ENCODE assay signal across 11 cellular contexts in genomic region chr10:61963669-61964058, GRCh38.
A peak's percentile ranks its signal among the peaks of the same experiment; 100 is the strongest.
DNase-seq lines count a peak whose midpoint lies in the region; ATAC-seq, FAIRE-seq and TF ChIP-seq lines count a peak whose summit lies in the region.
"Had no signal": no experiment of that assay in that cellular context is flagged by ENCODE, and none has a peak within 500 bp of the region (broad histone marks: within the 10 kb centered on the region; RNA-seq: fewer than 3 reads in every experiment).

No MANE protein-coding gene starts in this region.

- no peak for ATAC-seq in HG02938 (IDR thresholded peaks at IDR 0.05; ENCODE audit: unreplicated experiment)
- ATAC-seq: esophagus mucosa had no signal

- POLR2A ChIA-PET in activated CD4-positive, alpha-beta memory T cell treated with anti-CD3 and anti-CD28 coated beads for 36 hours (lab: Charles Lee) = interaction anchor here (0.6 to 2.8 kb wide), 8 partner anchors 21 to 223 kb away, joined by 3 to 22 read pairs (median 4); no protein-coding TSS in a partner anchor

- no peak for TF ChIP-seq EP300 in stomach (IDR thresholded peaks at IDR 0.05)

- H3K9me3 Mint-ChIP-seq in activated naive CD4-positive, alpha-beta T cell treated with anti-CD3 and anti-CD28 coated beads, Interleukin-2, amount 10 ng/mL, durations not matched to agents 7 days and 5 days = no peaks in the 10 kb centered on the region
- H3K9me3 Mint-ChIP-seq in activated CD4-positive, alpha-beta memory T cell treated with anti-CD3 and anti-CD28 coated beads for 36 hours = no peaks in the 10 kb centered on the region

- H3K4me1 ChIP-seq in kidney (ENCODE audit: control insufficient read depth in 1 of 2, insufficient read depth in 1 of 2, low read depth in 1 of 2, low read length in 2 of 2) (peaks cover 13 to 16% of the 10 kb centered on the region in 2 donors), stomach (peaks cover 9 to 45% (median 25%) of the 10 kb centered on the region in 4 donors)

- H3K27me3 Mint-ChIP-seq in activated naive CD4-positive, alpha-beta T cell treated with anti-CD3 and anti-CD28 coated beads, Interleukin-2, amount 10 ng/mL, durations not matched to agents 7 days and 5 days = no peaks in the 10 kb centered on the region
- no peaks in the 10 kb centered on the region for H3K27me3 Mint-ChIP-seq in activated CD4-positive, alpha-beta memory T cell treated with anti-CD3 and anti-CD28 coated beads for 36 hours

- no peak for TF ChIP-seq POLR2A in stomach (IDR thresholded peaks at IDR 0.05)

- peak overlapping the region; percentile 40 for H3K27ac Mint-ChIP-seq in activated naive CD4-positive, alpha-beta T cell treated with anti-CD3 and anti-CD28 coated beads, Interleukin-2, amount 10 ng/mL, durations not matched to agents 7 days and 5 days
- peak overlapping the region; percentile 76 for H3K27ac Mint-ChIP-seq in activated CD4-positive, alpha-beta memory T cell treated with anti-CD3 and anti-CD28 coated beads for 36 hours

- TF ChIP-seq CTCF in kidney (IDR thresholded peaks at IDR 0.05; ENCODE audit: borderline replicate concordance, extremely low read depth, insufficient read depth) = no peak
- no peak for TF ChIP-seq CTCF in stomach (IDR thresholded peaks at IDR 0.05)
- no peak for TF ChIP-seq CTCF in brain microvascular endothelial cell (IDR thresholded peaks at IDR 0.05; ENCODE audit: low read depth, low read length, missing control alignments)

- H3K27ac ChIP-seq in kidney (ENCODE audit: low read depth in 2 of 2, low read length in 2 of 2) (peak overlapping the region; percentile 37 to 70), stomach (peak overlapping the region in 3 of 5 donors; percentile 7 to 27 (median 20)), brain microvascular endothelial cell (no peak overlapping the region)

- peaks cover 80% of the 10 kb centered on the region for H3K36me3 Mint-ChIP-seq in activated naive CD4-positive, alpha-beta T cell treated with anti-CD3 and anti-CD28 coated beads, Interleukin-2, amount 10 ng/mL, durations not matched to agents 7 days and 5 days
- H3K36me3 Mint-ChIP-seq in activated CD4-positive, alpha-beta memory T cell treated with anti-CD3 and anti-CD28 coated beads for 36 hours = peaks cover 69% of the 10 kb centered on the region

- FAIRE-seq in kidney (lab: Jason Lieb, UNC) = no peak

- H3K4me1 Mint-ChIP-seq in activated naive CD4-positive, alpha-beta T cell treated with anti-CD3 and anti-CD28 coated beads, Interleukin-2, amount 10 ng/mL, durations not matched to agents 7 days and 5 days = peaks cover 78% of the 10 kb centered on the region
- peaks cover 90% of the 10 kb centered on the region for H3K4me1 Mint-ChIP-seq in activated CD4-positive, alpha-beta memory T cell treated with anti-CD3 and anti-CD28 coated beads for 36 hours (ENCODE audit: low read depth)

- CTCF ChIA-PET in activated naive CD4-positive, alpha-beta T cell treated with anti-CD3 and anti-CD28 coated beads, Interleukin-2, amount 10 ng/mL, durations not matched to agents 7 days and 5 days (lab: Charles Lee) = interaction anchor here (1.1 kb wide), 1 partner anchor 10 kb away, joined by 4 read pairs; no protein-coding TSS in a partner anchor
- CTCF ChIA-PET in activated CD4-positive, alpha-beta memory T cell treated with anti-CD3 and anti-CD28 coated beads for 36 hours (lab: Charles Lee) = interaction anchor here (1.2 kb wide), 1 partner anchor 60 kb away, joined by 4 read pairs; no protein-coding TSS in a partner anchor

- no peak overlapping the region for H3K4me3 Mint-ChIP-seq in activated naive CD4-positive, alpha-beta T cell treated with anti-CD3 and anti-CD28 coated beads, Interleukin-2, amount 10 ng/mL, durations not matched to agents 7 days and 5 days
- H3K4me3 Mint-ChIP-seq in activated CD4-positive, alpha-beta memory T cell treated with anti-CD3 and anti-CD28 coated beads for 36 hours = peak overlapping the region; percentile 17

- DNase-seq in activated naive CD4-positive, alpha-beta T cell treated with anti-CD3 and anti-CD28 coated beads, Interleukin-2, amount 10 ng/mL, durations not matched to agents 7 days and 5 days = no peak
- no peak for DNase-seq in activated naive CD4-positive, alpha-beta T cell (lab: John Stamatoyannopoulos, UW)
- no peak for DNase-seq in activated CD4-positive, alpha-beta memory T cell treated with anti-CD3 and anti-CD28 coated beads for 36 hours
- DNase-seq in kidney (no peak), stomach (no peak), nucleus accumbens (lab: John Stamatoyannopoulos, UW) (no peak), brain microvascular endothelial cell (no peak)
- DNase-seq: OCI-M1, T-helper 9 cell had no signal

- intact Hi-C loops in activated CD4-positive, alpha-beta memory T cell treated with anti-CD3 and anti-CD28 coated beads for 36 hours (cut with micrococcal nuclease) = loop anchor here (2.0 kb wide), 1 partner anchor 61 kb away; no protein-coding TSS in a partner anchor
- intact Hi-C loops in kidney (cut with DNase I) (no loop called here), stomach (cut with DNase I; ENCODE audit: low total_unique reads) (no loop called here)

- in situ Hi-C loops in brain microvascular endothelial cell (cut with HindIII; ENCODE audit: low pct_ligation_motif_present, low sequenced_read_pairs) = no loop called here

- H3K27me3 ChIP-seq in stomach (no peaks in the 10 kb centered on the region), brain microvascular endothelial cell (replicated peaks) (no peaks in the 10 kb centered on the region)

- 49 to 63% (median 57%) methylated on average over 2 of the region's 2 CpGs for WGBS in stomach, 5 donors

- H3K36me3 ChIP-seq in kidney (ENCODE audit: control insufficient read depth in 1 of 2, insufficient read depth in 2 of 2, low read length in 2 of 2) (no peaks in the 10 kb centered on the region), stomach (no peaks in the 10 kb centered on the region), brain microvascular endothelial cell (replicated peaks) (no peaks in the 10 kb centered on the region)

- H3K9me3 ChIP-seq in kidney (ENCODE audit: control insufficient read depth in 1 of 2, low read length in 2 of 2) = no peaks in the 10 kb centered on the region
- no peaks in the 10 kb centered on the region for H3K9me3 ChIP-seq in stomach

- H3K9ac ChIP-seq in kidney (ENCODE audit: low read length in 2 of 2) = peak overlapping the region in 1 of 2 donors; percentile 8

- H3K4me3 ChIP-seq in kidney (ENCODE audit: low read length in 2 of 2) (peak overlapping the region in 1 of 2 donors; percentile 29), stomach (no peak overlapping the region), brain microvascular endothelial cell (ENCODE audit: low read depth, low read length) (no peak overlapping the region)
